ENCODE assay signal across 13 cellular contexts in the genomic region with DNA sequence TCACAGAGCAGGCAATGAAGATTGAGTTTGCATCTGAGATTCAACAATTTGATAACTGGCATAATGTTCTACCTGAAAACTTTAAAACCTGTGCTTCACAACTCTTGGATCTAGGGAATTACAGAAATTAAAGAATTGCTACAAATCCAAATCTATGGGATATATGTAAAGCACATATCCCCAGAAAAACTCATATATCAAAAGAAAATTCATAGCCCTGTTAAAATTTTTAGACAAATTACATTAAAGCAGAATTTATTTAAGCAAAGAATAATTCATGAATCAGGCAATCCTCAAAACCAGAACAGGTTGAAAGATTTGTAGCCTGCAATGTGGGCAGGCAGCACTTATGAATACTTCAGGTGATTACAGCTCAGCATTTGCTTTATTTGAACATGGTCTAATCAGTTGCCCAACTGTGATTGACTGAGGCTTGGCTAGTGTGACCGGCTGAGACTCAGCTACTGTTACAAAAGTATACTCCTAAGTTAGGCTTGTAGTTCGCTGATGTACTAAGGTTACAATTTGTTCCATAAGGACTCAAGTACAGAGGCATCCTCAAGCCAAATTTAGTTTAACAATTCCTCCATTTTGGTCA. TPM values are rescaled to one million over a fixed set of nuclear protein-coding genes. Genes with fewer than 3 reads are reported as not detected.
DNase-seq lines count a peak whose midpoint lies in the region; ATAC-seq and TF ChIP-seq lines count a peak whose summit lies in the region.
"Had no signal": no experiment of that assay in that cellular context is flagged by ENCODE, and none has a peak within 500 bp of the region (broad histone marks: within the 10 kb centered on the region; RNA-seq: fewer than 3 reads in every experiment).

No MANE protein-coding gene starts in this region.

- H3K27ac ChIP-seq in RWPE2 (ENCODE audit: poor library complexity, severe bottlenecking): no peak overlapping the region
- H3K27ac ChIP-seq in left lung: no peak overlapping the region
- H3K27ac ChIP-seq: BLaER1, Peyer's patch had no signal

- intact Hi-C loops in left lung (cut with DNase I): loop anchor here in 1 of 2 donors (10.0 kb wide), 1 partner anchor 189 kb away; no protein-coding TSS in a partner anchor

- no peaks in the 10 kb centered on the region for H3K9me3 ChIP-seq in RWPE2 (ENCODE audit: severe bottlenecking)
- no peaks in the 10 kb centered on the region for H3K9me3 ChIP-seq in left lung
- H3K9me3 ChIP-seq: MG63, Peyer's patch, SK-N-SH had no signal

- H3K4me3 ChIP-seq in RWPE2 (ENCODE audit: severe bottlenecking): no peak overlapping the region
- H3K4me3 ChIP-seq in left lung: no peak overlapping the region
- H3K4me3 ChIP-seq: BLaER1, MG63, Peyer's patch had no signal

- ATAC-seq in RWPE2 (ENCODE audit: low read depth): no peak
- ATAC-seq in left lung: peak; percentile 75
- no peak for ATAC-seq in activated T-cell treated with anti-CD3 and anti-CD28 coated beads, Interleukin-2, amount 50 U/mL, for 72 hours (replicated peaks in 1 of 2)

- no peaks in the 10 kb centered on the region for H3K27me3 Mint-ChIP-seq in activated T-cell treated with anti-CD3 and anti-CD28 coated beads, Interleukin-2, amount 50 U/mL, for 72 hours (ENCODE audit: low read depth)
- H3K27me3 Mint-ChIP-seq in activated T-cell treated with anti-CD3 and anti-CD28 coated beads, Interleukin-2, amount 50 U/mL, for 24 hours: no peaks in the 10 kb centered on the region

- peak; percentile 19 for DNase-seq in activated CD8-positive, alpha-beta memory T cell treated with anti-CD3 and anti-CD28 coated beads for 24 hours
- no peak for DNase-seq in activated CD8-positive, alpha-beta memory T cell treated with anti-CD3 and anti-CD28 coated beads, Interleukin-2, amount 50 U/mL, for 4 hours
- DNase-seq in RWPE2 (ENCODE audit: low spot score) (no peak), left lung (no peak), LoVo (ENCODE audit: low spot score) (no peak), NCI-H146 (lab: John Stamatoyannopoulos, UW) (no peak)
- no peak for DNase-seq in activated T-cell treated with anti-CD3 and anti-CD28 coated beads, Interleukin-2, amount 50 U/mL, for 72 hours
- DNase-seq in activated T-cell treated with anti-CD3 and anti-CD28 coated beads, Interleukin-2, amount 50 U/mL, for 24 hours: no peak

- no peak overlapping the region for H3K4me3 Mint-ChIP-seq in activated T-cell treated with anti-CD3 and anti-CD28 coated beads, Interleukin-2, amount 50 U/mL, for 72 hours
- no peak overlapping the region for H3K4me3 Mint-ChIP-seq in activated T-cell treated with anti-CD3 and anti-CD28 coated beads, Interleukin-2, amount 50 U/mL, for 24 hours
- H3K4me3 Mint-ChIP-seq: CD4-positive, alpha-beta memory T cell had no signal

- H3K27me3 ChIP-seq in RWPE2 (ENCODE audit: insufficient read depth, poor library complexity, severe bottlenecking): no peaks in the 10 kb centered on the region
- no peaks in the 10 kb centered on the region for H3K27me3 ChIP-seq in left lung
- H3K27me3 ChIP-seq: BLaER1, Peyer's patch had no signal

- H3K4me1 ChIP-seq in RWPE2 (ENCODE audit: insufficient read depth, poor library complexity, severe bottlenecking) (no peaks in the 10 kb centered on the region), left lung (peaks cover 2 to 8% of the 10 kb centered on the region in 2 donors)
- H3K4me1 ChIP-seq: Peyer's patch had no signal

- TF ChIP-seq CTCF in RWPE2 (IDR thresholded peaks at IDR 0.05; ENCODE audit: poor library complexity, severe bottlenecking) (peak; percentile 86), left lung (IDR thresholded peaks at IDR 0.05) (no peak)

- H3K4me1 Mint-ChIP-seq in activated T-cell treated with anti-CD3 and anti-CD28 coated beads, Interleukin-2, amount 50 U/mL, for 72 hours (ENCODE audit: low read depth): peaks cover 6% of the 10 kb centered on the region
- peaks cover 2% of the 10 kb centered on the region for H3K4me1 Mint-ChIP-seq in activated T-cell treated with anti-CD3 and anti-CD28 coated beads, Interleukin-2, amount 50 U/mL, for 24 hours (ENCODE audit: low read depth)

- H3K9me3 Mint-ChIP-seq in activated T-cell treated with anti-CD3 and anti-CD28 coated beads, Interleukin-2, amount 50 U/mL, for 72 hours: no peaks in the 10 kb centered on the region
- H3K9me3 Mint-ChIP-seq in activated T-cell treated with anti-CD3 and anti-CD28 coated beads, Interleukin-2, amount 50 U/mL, for 24 hours: no peaks in the 10 kb centered on the region
- H3K9me3 Mint-ChIP-seq: CD4-positive, alpha-beta memory T cell had no signal

- H3K36me3 Mint-ChIP-seq in activated T-cell treated with anti-CD3 and anti-CD28 coated beads, Interleukin-2, amount 50 U/mL, for 72 hours (ENCODE audit: insufficient read depth in 2 of 2): no peaks in the 10 kb centered on the region
- H3K36me3 Mint-ChIP-seq in activated T-cell treated with anti-CD3 and anti-CD28 coated beads, Interleukin-2, amount 50 U/mL, for 24 hours (ENCODE audit: low read depth): no peaks in the 10 kb centered on the region
- H3K36me3 Mint-ChIP-seq: CD4-positive, alpha-beta memory T cell had no signal

- no peak overlapping the region for H3K27ac Mint-ChIP-seq in activated T-cell treated with anti-CD3 and anti-CD28 coated beads, Interleukin-2, amount 50 U/mL, for 72 hours
- no peak overlapping the region for H3K27ac Mint-ChIP-seq in activated T-cell treated with anti-CD3 and anti-CD28 coated beads, Interleukin-2, amount 50 U/mL, for 24 hours

- no peaks in the 10 kb centered on the region for H3K36me3 ChIP-seq in RWPE2 (ENCODE audit: low read depth)
- no peaks in the 10 kb centered on the region for H3K36me3 ChIP-seq in left lung
- H3K36me3 ChIP-seq: BLaER1, MG63, Peyer's patch had no signal

RNA-seq across cellular contexts. Expression of a gene that starts 10.3 kb away (rescaled TPM):
- 10 to 100 TPM; 16.2 to 24.0 TPM for total RNA-seq in left lung
- total RNA-seq in activated T-cell treated with anti-CD3 and anti-CD28 coated beads, Interleukin-2, amount 50 U/mL, for 72 hours: 1 to 10 TPM; 6.5 to 7.2 TPM
